1 cellular context compared by ENCODE assay signal in the genomic region with DNA sequence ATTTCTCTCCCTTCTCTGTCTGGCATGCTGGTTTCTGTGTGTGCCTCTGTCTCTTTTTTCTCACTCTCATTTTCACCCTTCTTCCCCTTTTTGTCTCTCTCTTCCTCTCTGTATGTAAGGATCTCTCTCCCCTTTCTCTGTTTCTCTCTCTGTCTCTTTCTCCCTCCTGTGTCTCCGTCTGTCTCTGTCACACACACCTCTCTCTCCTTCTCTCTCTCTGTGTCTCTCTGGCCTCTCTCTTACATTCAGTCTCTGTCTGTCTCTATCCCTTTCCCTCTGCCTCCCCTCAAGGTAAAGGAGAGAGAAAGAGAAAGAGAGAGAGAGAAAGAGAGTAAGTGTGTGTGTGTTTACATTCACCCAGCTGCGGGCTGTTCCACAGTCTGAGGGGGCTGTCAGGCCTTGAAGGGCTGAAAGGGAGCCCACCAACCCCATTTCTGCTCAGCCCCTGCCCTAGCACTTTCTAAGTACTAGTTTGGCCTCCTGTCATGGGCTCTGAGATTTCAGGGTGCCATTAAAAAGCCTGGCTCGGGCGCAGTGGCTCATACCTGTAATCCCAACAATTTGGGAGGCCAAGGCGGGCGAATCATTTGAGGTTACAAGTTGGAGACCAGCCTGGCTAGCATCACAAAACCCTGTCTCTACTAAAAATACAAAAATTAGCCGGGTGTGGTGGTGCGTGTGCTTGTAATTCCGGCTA.
TF ChIP-seq lines count a peak whose summit lies in the region.

No MANE protein-coding gene starts in this region.

TF ChIP-seq in GM23338, 12 proteins besides CTCF, POLR2A, EP300 and RAD21 (continued from another document):
- TF ChIP-seq ZNF462 (CRISPR knock-in tag; IDR thresholded peaks at IDR 0.05) (no peak), STAT1 (IDR thresholded peaks at IDR 0.05; ENCODE audit: unreplicated experiment) (no peak), ZNF331 (CRISPR knock-in tag; IDR thresholded peaks at IDR 0.05; ENCODE audit: low read depth) (no peak), CREB1 (CRISPR knock-in tag; IDR thresholded peaks at IDR 0.05; ENCODE audit: low read depth) (no peak), NANOG (IDR thresholded peaks at IDR 0.05; ENCODE audit: borderline replicate concordance) (no peak)
- TF ChIP-seq, protein P1, sequence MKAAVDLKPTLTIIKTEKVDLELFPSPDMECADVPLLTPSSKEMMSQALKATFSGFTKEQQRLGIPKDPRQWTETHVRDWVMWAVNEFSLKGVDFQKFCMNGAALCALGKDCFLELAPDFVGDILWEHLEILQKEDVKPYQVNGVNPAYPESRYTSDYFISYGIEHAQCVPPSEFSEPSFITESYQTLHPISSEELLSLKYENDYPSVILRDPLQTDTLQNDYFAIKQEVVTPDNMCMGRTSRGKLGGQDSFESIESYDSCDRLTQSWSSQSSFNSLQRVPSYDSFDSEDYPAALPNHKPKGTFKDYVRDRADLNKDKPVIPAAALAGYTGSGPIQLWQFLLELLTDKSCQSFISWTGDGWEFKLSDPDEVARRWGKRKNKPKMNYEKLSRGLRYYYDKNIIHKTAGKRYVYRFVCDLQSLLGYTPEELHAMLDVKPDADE (IDR thresholded peaks at IDR 0.05), result no peak
